ENCODE assay signal across 8 cellular contexts in genomic region chr22:22701557-22701956, GRCh38. TPM values are rescaled to one million over a fixed set of nuclear protein-coding genes. Genes with fewer than 3 reads are reported as not detected.
"Had no signal": no experiment of that assay in that cellular context is flagged by ENCODE, and none has a peak within 500 bp of the region (broad histone marks: within the 10 kb centered on the region; RNA-seq: fewer than 3 reads in every experiment).

No MANE protein-coding gene starts in this region.

RNA-seq across cellular contexts. Expression of gene GGTLC2, which starts 57.1 kb away (rescaled TPM):
- total RNA-seq: LHCN-M2, MCF 10A, NCI-H460, PC-9, Right ventricle myocardium inferior, RPMI7951, SJCRH30, SK-MEL-5 had no signal
